9 cellular contexts compared by ENCODE assay signal in the genomic region with DNA sequence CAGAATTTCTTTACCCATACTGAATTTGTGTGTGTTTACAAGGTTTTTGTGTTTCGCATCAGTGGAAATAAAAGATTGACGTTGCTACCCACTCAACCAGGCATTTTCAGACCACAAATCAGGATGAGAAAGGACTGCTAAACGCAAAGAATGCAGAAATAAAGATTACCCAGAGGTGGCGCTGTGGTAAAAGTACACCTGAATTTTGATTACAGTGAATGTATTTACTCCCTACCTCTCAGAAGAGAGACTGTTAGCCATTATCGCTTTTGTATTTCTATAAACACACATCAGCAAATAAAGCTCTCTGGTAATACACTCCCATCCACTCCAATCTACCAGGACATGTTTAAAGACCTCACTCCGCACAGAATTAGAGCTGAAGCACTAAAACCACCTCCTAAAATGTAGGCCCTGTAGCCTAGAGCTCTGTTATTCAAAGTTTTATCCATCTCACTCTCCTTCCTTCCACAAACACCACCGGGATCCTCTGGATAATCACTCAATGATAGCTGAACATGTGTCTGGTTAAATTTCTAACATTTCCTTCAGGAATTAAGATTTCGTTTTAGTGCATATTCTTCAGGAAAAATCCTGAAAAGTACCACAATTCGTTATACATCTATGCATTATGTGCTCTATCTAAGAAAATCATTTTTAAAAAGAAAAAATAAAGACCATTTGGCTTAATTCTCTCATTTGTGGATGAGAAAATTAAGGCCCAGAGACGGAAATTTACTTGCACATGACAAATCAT. TPM values are rescaled to one million over a fixed set of nuclear protein-coding genes. Genes with fewer than 3 reads are reported as not detected.
A peak's percentile ranks its signal among the peaks of the same experiment; 100 is the strongest.
DNase-seq lines count a peak whose midpoint lies in the region; ATAC-seq and TF ChIP-seq lines count a peak whose summit lies in the region.
"Had no signal": no experiment of that assay in that cellular context is flagged by ENCODE, and none has a peak within 500 bp of the region (broad histone marks: within the 10 kb centered on the region; RNA-seq: fewer than 3 reads in every experiment).

No MANE protein-coding gene starts in this region.

- peak overlapping the region; percentile 11 for H3K4me3 Mint-ChIP-seq in activated T-cell treated with anti-CD3 and anti-CD28 coated beads, Interleukin-2, amount 50 U/mL, for 4 hours

- WGBS in spleen, 5 donors = 42 to 48% (median 44%) methylated on average over 10 of the region's 10 CpGs

- intact Hi-C loops in spleen (cut with DNase I; ENCODE audit: low total_unique reads) = loop anchor here (10.0 kb wide), 1 partner anchor 629 kb away; no protein-coding TSS in a partner anchor

- H3K27me3 ChIP-seq in H7 (ENCODE audit: control insufficient read depth, insufficient read depth, low read length) = no peaks in the 10 kb centered on the region
- no peaks in the 10 kb centered on the region for H3K27me3 ChIP-seq in spleen (replicated peaks in 1 of 7)

- H3K9me3 Mint-ChIP-seq in activated T-cell treated with anti-CD3 and anti-CD28 coated beads, Interleukin-2, amount 50 U/mL, for 4 hours = no peaks in the 10 kb centered on the region

- DNase-seq in COR-L47 (lab: John Stamatoyannopoulos, UW) = peak; percentile 67
- peak; percentile 46 for DNase-seq in H7
- DNase-seq in NCI-H460 (ENCODE audit: extremely low read depth, low read depth) = peak; percentile 48
- peak; percentile 35 for DNase-seq in activated T-cell treated with anti-CD3 and anti-CD28 coated beads, Interleukin-2, amount 50 U/mL, for 4 hours
- peak; percentile 64 for DNase-seq in glomerular visceral epithelial cell (ENCODE audit: extremely low spot score)
- DNase-seq in spleen = no peak
- no peak for DNase-seq in mesenteric fat pad (ENCODE audit: low spot score)

- H3K4me3 ChIP-seq in H7 (ENCODE audit: insufficient read depth, low read depth, low read length) (no peak overlapping the region), spleen (no peak overlapping the region)
- H3K4me3 ChIP-seq: skin epidermis had no signal

- no peak for ATAC-seq in activated T-cell treated with anti-CD3 and anti-CD28 coated beads, Interleukin-2, amount 50 U/mL, for 4 hours
- ATAC-seq in GM19351 (IDR thresholded peaks at IDR 0.05; ENCODE audit: unreplicated experiment) = no peak

- TF ChIP-seq CTCF in spleen (IDR thresholded peaks at IDR 0.05 in 8 of 11, conservative IDR thresholded peaks at IDR 0.05 in 3 of 11) = peak; percentile 41 to 82 (median 70)

- no peaks in the 10 kb centered on the region for H3K9me3 ChIP-seq in spleen

- H3K27me3 Mint-ChIP-seq in activated T-cell treated with anti-CD3 and anti-CD28 coated beads, Interleukin-2, amount 50 U/mL, for 4 hours (ENCODE audit: low read depth) = no peaks in the 10 kb centered on the region

- no peaks in the 10 kb centered on the region for H3K36me3 Mint-ChIP-seq in activated T-cell treated with anti-CD3 and anti-CD28 coated beads, Interleukin-2, amount 50 U/mL, for 4 hours (ENCODE audit: insufficient read depth)

- no peak for TF ChIP-seq POLR2A in spleen (IDR thresholded peaks at IDR 0.05)

- H3K36me3 ChIP-seq in H7 (replicated peaks; ENCODE audit: control insufficient read depth, insufficient read depth, low read length) (no peaks in the 10 kb centered on the region), spleen (no peaks in the 10 kb centered on the region)

- peaks cover 20% of the 10 kb centered on the region for H3K4me1 Mint-ChIP-seq in activated T-cell treated with anti-CD3 and anti-CD28 coated beads, Interleukin-2, amount 50 U/mL, for 4 hours (ENCODE audit: low read depth)

- peaks cover 0 to 36% (median 22%) of the 10 kb centered on the region in 6 donors for H3K4me1 ChIP-seq in spleen

- peak overlapping the region in 2 of 8 donors; percentile 5 to 14 for H3K27ac ChIP-seq in spleen

RNA-seq across cellular contexts. Expression of a gene that starts 2.5 kb away (rescaled TPM):
- total RNA-seq in H7 (2014; rRNA removed; shearing (Covaris generic)) = 175 and 192 TPM in 2 replicates
- total RNA-seq in NCI-H460 (2014; rRNA removed; shearing (Covaris generic)) = 38.6 and 39.9 TPM in 2 replicates
- 23.2 and 30.8 TPM in 2 replicates for polyA plus RNA-seq in NCI-H460 (2014; cell fraction: nucleus; rRNA removed)
- total RNA-seq in activated T-cell treated with anti-CD3 and anti-CD28 coated beads, Interleukin-2, amount 50 U/mL, for 4 hours = 10 to 100 TPM; 10.0 to 19.8 (median 19.0) TPM
- total RNA-seq in spleen = 10 to 100 TPM; 31.2 to 63.0 (median 45.8) TPM
- 10 to 100 TPM; 37.1 to 63.8 (median 50.3) TPM for polyA plus RNA-seq in spleen
- 68.0 TPM for total RNA-seq in mesenteric fat pad

Comparison
In these comparisons a context has a peak if more than half of its experiments do, and no peak if none do; other contexts are left out.
1. DNase-seq: peak in COR-L47 (single experiment), H7 (single experiment), NCI-H460 (single experiment), activated T-cell treated with anti-CD3 and anti-CD28 coated beads, Interleukin-2, amount 50 U/mL, for 4 hours (single experiment) and glomerular visceral epithelial cell (single experiment); none in spleen (single experiment) and mesenteric fat pad (single experiment).